32 cellular contexts compared by ENCODE assay signal in genomic region chr7:71182536-71182935, GRCh38. TPM values are rescaled to one million over a fixed set of nuclear protein-coding genes. Genes with fewer than 3 reads are reported as not detected.
"Had no signal": no experiment of that assay in that cellular context is flagged by ENCODE, and none has a peak within 500 bp of the region (broad histone marks: within the 10 kb centered on the region; RNA-seq: fewer than 3 reads in every experiment).

No MANE protein-coding gene starts in this region.

- H3K27me3 ChIP-seq: brain microvascular endothelial cell, MG63 had no signal

- DNase-seq: activated CD4-positive, alpha-beta memory T cell treated with anti-CD3 and anti-CD28 coated beads, Interleukin-2, amount 10 ng/mL, durations not matched to agents 7 days and 5 days; activated CD4-positive, alpha-beta T cell treated with anti-CD3 and anti-CD28 coated beads for 1 hour; activated CD4-positive, alpha-beta T cell treated with anti-CD3 and anti-CD28 coated beads for 48 hours; activated CD4-positive, CD25-positive, alpha-beta regulatory T cell; activated CD8-positive, alpha-beta memory T cell treated with anti-CD3 and anti-CD28 coated beads for 24 hours; activated CD8-positive, alpha-beta memory T cell treated with anti-CD3 and anti-CD28 coated beads, Interleukin-2, amount 10 ng/mL, durations not matched to agents 7 days and 5 days; activated CD8-positive, alpha-beta memory T cell treated with anti-CD3 and anti-CD28 coated beads, Interleukin-2, amount 50 U/mL, for 48 hours; activated effector memory CD4-positive, alpha-beta T cell treated with Interleukin-2 at 50 U/mL for 16 hours; activated naive CD4-positive, alpha-beta T cell; activated naive CD4-positive, alpha-beta T cell treated with anti-CD3 and anti-CD28 coated beads, Interleukin-2, amount 50 U/mL, for 16 hours; activated naive CD8-positive, alpha-beta T cell treated with anti-CD3 and anti-CD28 coated beads for 36 hours; activated T-cell treated with anti-CD3 and anti-CD28 coated beads, Interleukin-2, amount 50 U/mL, for 48 hours; amniotic stem cell; aorta; brain microvascular endothelial cell; Kasumi-1; KG1; MG63; NCI-H1048; NCI-H1436 treated with DMSO at 0.1 percent for 48 hours; NCI-H1694 treated with DMSO at 0.1 percent for 48 hours; NCI-H2029; NCI-H345; NCI-H524 treated with DMSO at 0.1 percent for 48 hours; SHP77; SW 1271; T-helper 1 cell; T-helper 2 cell; T-helper 9 cell had no signal

- H3K36me3 Mint-ChIP-seq: activated CD8-positive, alpha-beta memory T cell treated with anti-CD3 and anti-CD28 coated beads, Interleukin-2, amount 10 ng/mL, durations not matched to agents 7 days and 5 days; activated naive CD8-positive, alpha-beta T cell treated with anti-CD3 and anti-CD28 coated beads for 36 hours had no signal

- H3K36me3 ChIP-seq: brain microvascular endothelial cell, MG63 had no signal

- H3K4me3 ChIP-seq: MG63 had no signal

- H3K27me3 Mint-ChIP-seq: activated CD4-positive, alpha-beta memory T cell treated with anti-CD3 and anti-CD28 coated beads, Interleukin-2, amount 10 ng/mL, durations not matched to agents 7 days and 5 days; activated CD8-positive, alpha-beta memory T cell treated with anti-CD3 and anti-CD28 coated beads, Interleukin-2, amount 10 ng/mL, durations not matched to agents 7 days and 5 days; activated naive CD8-positive, alpha-beta T cell treated with anti-CD3 and anti-CD28 coated beads for 36 hours had no signal

- H3K27ac ChIP-seq: brain microvascular endothelial cell, VCaP had no signal

- ATAC-seq: activated CD8-positive, alpha-beta memory T cell treated with anti-CD3 and anti-CD28 coated beads, Interleukin-2, amount 10 ng/mL, durations not matched to agents 7 days and 5 days; Panc1 had no signal

- H3K4me1 Mint-ChIP-seq: activated CD4-positive, alpha-beta memory T cell treated with anti-CD3 and anti-CD28 coated beads, Interleukin-2, amount 10 ng/mL, durations not matched to agents 7 days and 5 days; activated CD8-positive, alpha-beta memory T cell treated with anti-CD3 and anti-CD28 coated beads, Interleukin-2, amount 10 ng/mL, durations not matched to agents 7 days and 5 days; activated naive CD8-positive, alpha-beta T cell treated with anti-CD3 and anti-CD28 coated beads for 36 hours had no signal

- H3K9me3 ChIP-seq: MG63 had no signal

- H3K4me3 Mint-ChIP-seq: activated CD4-positive, alpha-beta memory T cell treated with anti-CD3 and anti-CD28 coated beads, Interleukin-2, amount 10 ng/mL, durations not matched to agents 7 days and 5 days; activated CD8-positive, alpha-beta memory T cell treated with anti-CD3 and anti-CD28 coated beads, Interleukin-2, amount 10 ng/mL, durations not matched to agents 7 days and 5 days; activated naive CD8-positive, alpha-beta T cell treated with anti-CD3 and anti-CD28 coated beads for 36 hours had no signal

- H3K27ac Mint-ChIP-seq: activated CD4-positive, alpha-beta memory T cell treated with anti-CD3 and anti-CD28 coated beads, Interleukin-2, amount 10 ng/mL, durations not matched to agents 7 days and 5 days; activated CD8-positive, alpha-beta memory T cell treated with anti-CD3 and anti-CD28 coated beads, Interleukin-2, amount 10 ng/mL, durations not matched to agents 7 days and 5 days; activated naive CD8-positive, alpha-beta T cell treated with anti-CD3 and anti-CD28 coated beads for 36 hours had no signal

RNA-seq across cellular contexts. Expression of gene GALNT17, which starts 50.6 kb away (rescaled TPM):
- total RNA-seq: activated CD4-positive, alpha-beta memory T cell treated with anti-CD3 and anti-CD28 coated beads, Interleukin-2, amount 10 ng/mL, durations not matched to agents 7 days and 5 days; activated CD8-positive, alpha-beta memory T cell treated with anti-CD3 and anti-CD28 coated beads, Interleukin-2, amount 10 ng/mL, durations not matched to agents 7 days and 5 days; activated naive CD8-positive, alpha-beta T cell treated with anti-CD3 and anti-CD28 coated beads for 36 hours; RPMI7951 had no signal
